ENCODE assay signal across 1 cellular context in genomic region chr10:88874271-88874670, GRCh38.
TF ChIP-seq lines count a peak whose summit lies in the region.

No MANE protein-coding gene starts in this region.

TF ChIP-seq in GM23338, 12 proteins besides CTCF, POLR2A, EP300 and RAD21 (continued from another document):
- no peak for TF ChIP-seq ZNF462 (CRISPR knock-in tag; IDR thresholded peaks at IDR 0.05)
- TF ChIP-seq EZH2phosphoT487 (IDR thresholded peaks at IDR 0.05; ENCODE audit: unreplicated experiment) = no peak
- TF ChIP-seq CREB1 (CRISPR knock-in tag; IDR thresholded peaks at IDR 0.05; ENCODE audit: low read depth) = no peak
- no peak for TF ChIP-seq NANOG (IDR thresholded peaks at IDR 0.05; ENCODE audit: borderline replicate concordance)
